ENCODE assay signal across 1 cellular context in genomic region chr19:8484331-8484894, GRCh38.
TF ChIP-seq lines count a peak whose summit lies in the region.

No MANE protein-coding gene starts in this region.

TF ChIP-seq in HepG2, 621 proteins besides CTCF, POLR2A, EP300 and RAD21:
- peak; percentile 42 for TF ChIP-seq AGO2 (optimal IDR thresholded peaks at IDR 0.05; ENCODE audit: low read depth, low read length)
- no peak for TF ChIP-seq RAD51 (IDR thresholded peaks at IDR 0.05; ENCODE audit: borderline replicate concordance)
- TF ChIP-seq RBM22 (optimal IDR thresholded peaks at IDR 0.05; ENCODE audit: low read length), result peak; percentile 51
